ENCODE assay signal across 8 cellular contexts in the genomic region with DNA sequence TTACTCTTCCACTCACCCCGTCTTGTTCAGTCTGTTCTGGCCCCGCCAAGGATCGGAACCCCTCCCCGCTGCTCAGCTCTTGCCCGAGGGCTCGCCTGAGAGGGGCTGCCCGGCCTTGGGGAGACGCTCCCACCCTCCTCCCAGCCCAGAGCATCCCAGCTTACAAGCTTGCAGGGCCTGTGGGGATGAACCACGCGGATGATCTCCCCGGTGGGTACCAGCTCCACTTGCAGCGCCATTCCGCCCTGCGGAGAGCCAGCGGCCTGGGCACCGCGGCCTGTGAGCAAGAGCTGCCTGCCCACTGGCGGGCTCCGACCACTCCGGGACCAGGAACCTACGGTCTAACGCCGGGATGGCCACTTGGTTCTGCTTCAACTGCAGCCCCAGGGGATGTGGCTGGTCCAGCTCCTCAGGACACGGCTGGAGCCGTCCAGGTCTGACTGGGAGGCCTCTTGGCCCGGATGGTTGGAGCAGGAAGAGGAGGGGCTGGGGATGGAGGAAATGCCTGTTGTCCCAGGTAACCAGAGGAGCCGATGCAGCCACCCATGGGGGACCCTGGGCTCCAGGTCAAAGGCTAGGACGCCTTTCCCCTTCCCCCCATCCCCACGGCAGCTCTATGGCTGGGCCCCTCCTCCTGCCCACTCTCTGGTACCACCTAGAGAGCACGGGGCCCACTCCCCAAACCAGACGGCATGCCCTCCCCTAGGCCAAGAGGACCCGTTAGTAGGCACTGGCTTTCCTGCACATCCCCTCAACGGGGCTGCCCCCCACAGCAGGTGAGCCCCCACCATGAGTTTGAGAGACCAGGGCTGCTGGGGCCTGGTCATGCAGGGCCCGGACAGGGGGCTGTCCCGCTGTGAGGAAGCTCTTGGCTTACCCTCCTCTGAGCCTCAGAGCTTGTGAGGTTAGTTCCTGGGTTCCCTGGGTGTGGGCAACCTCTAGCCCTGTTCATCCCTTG. TPM values are rescaled to one million over a fixed set of nuclear protein-coding genes. Genes with fewer than 3 reads are reported as not detected.
DNase-seq lines count a peak whose midpoint lies in the region; ATAC-seq and TF ChIP-seq lines count a peak whose summit lies in the region.

Gene MYO1C (minus strand): TSS at position 438 of the 958 bp plus-strand sequence. CDS start 199 bp downstream, at position 239.

- H3K27me3 ChIP-seq in mononuclear cell (ENCODE audit: insufficient read depth, low read length) (peaks cover 7% of the 10 kb centered on the region), aorta (ENCODE audit: control insufficient read depth in 1 of 2, insufficient read depth in 2 of 2, low read length in 1 of 2) (no peaks in the 10 kb centered on the region)

- peak within 1 kb of the TSS; percentile 47 to 79 for H3K27ac ChIP-seq in aorta (ENCODE audit: low read depth in 1 of 2, low read length in 2 of 2)

- H3K4me1 ChIP-seq in mononuclear cell (ENCODE audit: insufficient read depth, low read length), result peaks cover 38% of the 10 kb centered on the region
- peaks cover 0 to 3% of the 10 kb centered on the region in 2 donors for H3K4me1 ChIP-seq in aorta (ENCODE audit: control insufficient read depth in 1 of 2, insufficient read depth in 2 of 2, low read length in 2 of 2)

- peak within 1 kb of the TSS; percentile 86 for H3K4me3 ChIP-seq in AG04449 (ENCODE audit: low read depth, low read length)
- H3K4me3 ChIP-seq in mononuclear cell (ENCODE audit: low read length), result peak within 1 kb of the TSS; percentile 18
- H3K4me3 ChIP-seq in aorta (ENCODE audit: low read length in 2 of 2), result peak within 1 kb of the TSS; percentile 59 to 80

- DNase-seq in AG04449 (ENCODE audit: low read depth, low spot score), result no peak
- no peak for DNase-seq in M059J (ENCODE audit: low read depth)
- DNase-seq in ecto neural progenitor cell (ENCODE audit: low spot score), result peak; percentile 69
- peak in 1 of 2 donors; percentile 82 for DNase-seq in aorta
- DNase-seq in NCI-H128 (lab: John Stamatoyannopoulos, UW; ENCODE audit: unreplicated experiment), result no peak
- no peak for DNase-seq in stimulated activated naive CD4-positive, alpha-beta T cell treated with Interleukin-2 at 50 U/mL for 16 hours (lab: John Stamatoyannopoulos, UW)

- no peak for TF ChIP-seq CTCF in AG04449 (IDR thresholded peaks at IDR 0.05; ENCODE audit: insufficient read depth, low read length, missing control alignments)

- POLR2A ChIA-PET in AG04449 (lab: Yijun Ruan, JAX), result interaction anchor here (0.5 to 1.7 kb wide), 3 partner anchors 23 to 54 kb away, joined by 3 to 11 read pairs (median 3); partner anchors contain the start of gene INPP5K

- intact Hi-C loops in aorta (cut with DNase I), result loop anchor here in 1 of 2 donors (2.0 to 5.0 kb wide), 2 partner anchors 20 to 125 kb away; no protein-coding TSS in a partner anchor

- no peaks in the 10 kb centered on the region for H3K36me3 ChIP-seq in aorta (ENCODE audit: control insufficient read depth in 1 of 2, insufficient read depth in 2 of 2, low read length in 1 of 2)

- H3K9me3 ChIP-seq in mononuclear cell (ENCODE audit: low read depth, low read length) (no peaks in the 10 kb centered on the region), aorta (ENCODE audit: control insufficient read depth, low read length) (no peaks in the 10 kb centered on the region)

- WGBS in aorta, 2 donors, result 60 to 61% methylated on average over 35 of the region's 35 CpGs

- CTCF ChIA-PET in AG04449 (lab: Yijun Ruan, JAX), result interaction anchor here (0.7 to 2.0 kb wide), 3 partner anchors 19 to 127 kb away, joined by 3 to 9 read pairs (median 4); partner anchors contain the start of gene INPP5K

- ATAC-seq in aorta (ENCODE audit: low FRiP score) (no peak), GM18873 (IDR thresholded peaks at IDR 0.05; ENCODE audit: low FRiP score, unreplicated experiment) (no peak)

RNA-seq across cellular contexts. Expression of gene MYO1C, which starts in this region (rescaled TPM):
- 43.9 and 80.5 TPM in 2 replicates for total RNA-seq in M059J (2014; rRNA removed; shearing (Covaris generic))
- total RNA-seq in mononuclear cell (12.1 TPM), aorta (100 to 1,000 TPM; 273 to 354 TPM)
- 100 to 1,000 TPM in 1 of 2 donors, 10 to 100 TPM in 1; 62.6 to 130 TPM for polyA plus RNA-seq in aorta

Comparison
In these comparisons a context has a peak if more than half of its experiments do, and no peak if none do; other contexts are left out.
1. H3K4me3 ChIP-seq: peak in every context shown above with its lines; median percentile 86 in AG04449; 70 in aorta; 18 in mononuclear cell.